Comparison of ENCODE assay signal across 16 cellular contexts in genomic region chr1:229003233-229004031, GRCh38.
DNase-seq lines count a peak whose midpoint lies in the region; ATAC-seq lines count a peak whose summit lies in the region.
"Had no signal": no experiment of that assay in that cellular context is flagged by ENCODE, and none has a peak within 500 bp of the region (broad histone marks: within the 10 kb centered on the region; RNA-seq: fewer than 3 reads in every experiment).

No MANE protein-coding gene starts in this region.

- ATAC-seq in sciatic nerve = peak; percentile 88
- no peak for ATAC-seq in GM18909 (IDR thresholded peaks at IDR 0.05; ENCODE audit: poor library complexity, unreplicated experiment)
- ATAC-seq: activated T-cell treated with anti-CD3 and anti-CD28 coated beads, Interleukin-2, amount 50 U/mL, for 72 hours; HCT116; pancreas; stimulated activated memory B cell treated with anti-CD40 and anti-IgM and Interleukin-4, amounts not matched to agents 10 μg/mL and 1 μg/mL and 100 μg/mL, for 72 hours had no signal

- DNase-seq in HuH-7.5 (ENCODE audit: low spot score) (peak; percentile 47), RPMI8226 (peak; percentile 46), head of caudate nucleus (peak; percentile 81 to 97 (median 93)), sciatic nerve (ENCODE audit: low spot score) (no peak), RKO (ENCODE audit: low spot score) (no peak), NCI-H510A treated with DMSO at 0.1 percent for 48 hours (lab: John Stamatoyannopoulos, UW) (no peak), KG1 (lab: John Stamatoyannopoulos, UW) (no peak)
- DNase-seq: activated T-cell treated with anti-CD3 and anti-CD28 coated beads, Interleukin-2, amount 50 U/mL, for 72 hours; GF-D8; NCI-H1048; pancreas; stimulated activated CD4-positive, alpha-beta T cell treated with anti-CD3 and anti-CD28 coated beads, Interleukin-2, amount 100 ng/mL, for 24 hours; WERI-Rb-1 had no signal

- intact Hi-C loops in head of caudate nucleus (cut with DNase I) (loop anchor here (5.0 to 10.0 kb wide), 3 partner anchors 129 to 269 kb away; partner anchors contain the start of gene RHOU), sciatic nerve (cut with DNase I) (no loop called here)

Comparison
In these comparisons a context has a peak if more than half of its experiments do, and no peak if none do; other contexts are left out.
1. DNase-seq: peak in HuH-7.5 (single experiment), RPMI8226 (single experiment) and head of caudate nucleus (42 of 42); none in sciatic nerve (single experiment), RKO (single experiment), NCI-H510A treated with DMSO at 0.1 percent for 48 hours (single experiment) and KG1 (single experiment).